Comparison of ENCODE assay signal across 8 cellular contexts in genomic region chr13:112968380-112968909, GRCh38. TPM values are rescaled to one million over a fixed set of nuclear protein-coding genes. Genes with fewer than 3 reads are reported as not detected.
A peak's percentile ranks its signal among the peaks of the same experiment; 100 is the strongest.
DNase-seq lines count a peak whose midpoint lies in the region; ATAC-seq and TF ChIP-seq lines count a peak whose summit lies in the region.

No MANE protein-coding gene starts in this region.

- H3K9ac ChIP-seq in trophoblast cell (ENCODE audit: low read length): no peak overlapping the region

- H3K9me3 Mint-ChIP-seq in Calu3 (ENCODE audit: low read depth, unreplicated experiment): peaks cover 3% of the 10 kb centered on the region
- H3K9me3 Mint-ChIP-seq in activated CD8-positive, alpha-beta T cell treated with anti-CD3 and anti-CD28 coated beads, Interleukin-2, amount 10 ng/mL, durations not matched to agents 7 days and 5 days (ENCODE audit: insufficient read depth): no peaks in the 10 kb centered on the region

- POLR2A ChIA-PET in activated CD8-positive, alpha-beta T cell treated with anti-CD3 and anti-CD28 coated beads, Interleukin-2, amount 10 ng/mL, durations not matched to agents 7 days and 5 days (lab: Charles Lee): no interaction called here

- H2BK5ac ChIP-seq in trophoblast cell (ENCODE audit: low read depth, low read length, poor library complexity): no peak overlapping the region

- no peaks in the 10 kb centered on the region for H3K79me1 ChIP-seq in trophoblast cell (ENCODE audit: low read length)

- H3K4me3 Mint-ChIP-seq in Calu3 (ENCODE audit: low read depth, unreplicated experiment): peak overlapping the region; percentile 62
- H3K4me3 Mint-ChIP-seq in activated CD8-positive, alpha-beta T cell treated with anti-CD3 and anti-CD28 coated beads, Interleukin-2, amount 10 ng/mL, durations not matched to agents 7 days and 5 days: peak overlapping the region; percentile 56

- H2AFZ ChIP-seq in trophoblast cell (ENCODE audit: insufficient read depth, low read length, poor library complexity): peak overlapping the region; percentile 19

- no peak overlapping the region for H3K27ac Mint-ChIP-seq in Calu3 (ENCODE audit: unreplicated experiment)
- H3K27ac Mint-ChIP-seq in activated CD8-positive, alpha-beta T cell treated with anti-CD3 and anti-CD28 coated beads, Interleukin-2, amount 10 ng/mL, durations not matched to agents 7 days and 5 days: no peak overlapping the region

- DNase-seq in Calu3 (peak; percentile 16), NCI-H1105 treated with DMSO at 0.1 percent for 48 hours (lab: John Stamatoyannopoulos, UW) (peak; percentile 89), glomerular visceral epithelial cell (ENCODE audit: extremely low spot score) (peak; percentile 29), trophoblast cell (no peak)
- peak; percentile 42 for DNase-seq in activated CD8-positive, alpha-beta T cell treated with anti-CD3 and anti-CD28 coated beads, Interleukin-2, amount 10 ng/mL, durations not matched to agents 7 days and 5 days

- no peaks in the 10 kb centered on the region for H3K79me2 ChIP-seq in trophoblast cell (ENCODE audit: control insufficient read depth, insufficient read depth, low read length, poor library complexity)

- WGBS in trophoblast cell (ENCODE audit: extremely low coverage, insufficient coverage, insufficient read length): no CpG with 5 or more reads among the region's 52 CpGs

- peak; percentile 59 for ATAC-seq in activated CD8-positive, alpha-beta T cell treated with anti-CD3 and anti-CD28 coated beads, Interleukin-2, amount 10 ng/mL, durations not matched to agents 7 days and 5 days
- no peak for ATAC-seq in HG03439 (IDR thresholded peaks at IDR 0.05; ENCODE audit: unreplicated experiment)
- no peak for ATAC-seq in HG03521 (IDR thresholded peaks at IDR 0.05; ENCODE audit: unreplicated experiment)
- ATAC-seq in HG03108 (IDR thresholded peaks at IDR 0.05; ENCODE audit: unreplicated experiment): no peak

- no peak for TF ChIP-seq CTCF in Calu3 (IDR thresholded peaks at IDR 0.05; ENCODE audit: unreplicated experiment)

- H3K9me3 ChIP-seq in trophoblast cell (ENCODE audit: insufficient read depth, low read depth, low read length): peaks cover 12% of the 10 kb centered on the region

- H4K8ac ChIP-seq in trophoblast cell (ENCODE audit: low read depth, low read length): peak overlapping the region; percentile 74

- H4K91ac ChIP-seq in trophoblast cell (ENCODE audit: low read depth, low read length): no peak overlapping the region

- no TSS peak for BruUV-seq in Calu3 (replicated peaks; lab: Mats Ljungman, UMichigan)

- H3K27me3 ChIP-seq in trophoblast cell (ENCODE audit: insufficient read depth, low read length): peaks cover 19% of the 10 kb centered on the region

- H3K27me3 Mint-ChIP-seq in Calu3 (ENCODE audit: unreplicated experiment): no peaks in the 10 kb centered on the region
- H3K27me3 Mint-ChIP-seq in activated CD8-positive, alpha-beta T cell treated with anti-CD3 and anti-CD28 coated beads, Interleukin-2, amount 10 ng/mL, durations not matched to agents 7 days and 5 days (ENCODE audit: low read depth): peaks cover 29% of the 10 kb centered on the region

- H3K4me3 ChIP-seq in trophoblast cell (ENCODE audit: low read depth, low read length): peak overlapping the region; percentile 66

- no peak overlapping the region for H3K4ac ChIP-seq in trophoblast cell (ENCODE audit: low read depth, low read length)

- H3K27ac ChIP-seq in trophoblast cell (ENCODE audit: low read depth, low read length): no peak overlapping the region

- H3K4me1 Mint-ChIP-seq in Calu3 (ENCODE audit: low read depth, unreplicated experiment): no peaks in the 10 kb centered on the region
- peaks cover 9% of the 10 kb centered on the region for H3K4me1 Mint-ChIP-seq in activated CD8-positive, alpha-beta T cell treated with anti-CD3 and anti-CD28 coated beads, Interleukin-2, amount 10 ng/mL, durations not matched to agents 7 days and 5 days (ENCODE audit: low read depth)

- H3K4me1 ChIP-seq in trophoblast cell (ENCODE audit: control insufficient read depth in 1 of 2, insufficient read depth in 2 of 2, low read length in 2 of 2): peaks cover 4 to 8% of the 10 kb centered on the region in 2 experiments

- no peak overlapping the region for H3K23ac ChIP-seq in trophoblast cell (ENCODE audit: low read length)

- no peak overlapping the region for H3K18ac ChIP-seq in trophoblast cell (ENCODE audit: low read length)

- no peak overlapping the region for H2AK5ac ChIP-seq in trophoblast cell (ENCODE audit: low read length)

- CTCF ChIA-PET in Calu3 (lab: Charles Lee): no interaction called here
- CTCF ChIA-PET in activated CD8-positive, alpha-beta T cell treated with anti-CD3 and anti-CD28 coated beads, Interleukin-2, amount 10 ng/mL, durations not matched to agents 7 days and 5 days (lab: Charles Lee): interaction anchor here (0.9 to 4.0 kb wide), 3 partner anchors 13 to 425 kb away, joined by 3 to 15 read pairs (median 3); no protein-coding TSS in a partner anchor

- no peak overlapping the region for H4K12ac ChIP-seq in trophoblast cell (ENCODE audit: low read depth, low read length)

- no peak overlapping the region for H2BK12ac ChIP-seq in trophoblast cell (ENCODE audit: low read length)

- intact Hi-C loops in Calu3 (cut with micrococcal nuclease; ENCODE audit: unreplicated experiment): no loop called here

- no peaks in the 10 kb centered on the region for H3K36me3 ChIP-seq in trophoblast cell (ENCODE audit: control insufficient read depth in 1 of 2, insufficient read depth in 2 of 2, low read length in 2 of 2)

- H3K4me2 ChIP-seq in trophoblast cell (ENCODE audit: low read length): peak overlapping the region; percentile 92

- H3K36me3 Mint-ChIP-seq in Calu3 (ENCODE audit: insufficient read depth, unreplicated experiment): no peaks in the 10 kb centered on the region
- H3K36me3 Mint-ChIP-seq in activated CD8-positive, alpha-beta T cell treated with anti-CD3 and anti-CD28 coated beads, Interleukin-2, amount 10 ng/mL, durations not matched to agents 7 days and 5 days (ENCODE audit: low read depth): no peaks in the 10 kb centered on the region

- H3K14ac ChIP-seq in trophoblast cell (ENCODE audit: low read length): no peak overlapping the region

- no peak overlapping the region for H2BK120ac ChIP-seq in trophoblast cell (ENCODE audit: insufficient read depth, low read length, poor library complexity)

RNA-seq across cellular contexts. Expression of gene MCF2L, which starts 0.6 kb away (rescaled TPM):
- 12.9 and 14.2 TPM in 2 replicates for total RNA-seq in Calu3 (2022)
- total RNA-seq in activated CD8-positive, alpha-beta T cell treated with anti-CD3 and anti-CD28 coated beads, Interleukin-2, amount 10 ng/mL, durations not matched to agents 7 days and 5 days: 1 to 10 TPM in 1 of 2 experiments, under 1 TPM in 1; 0.76 to 1.0 TPM
- polyA plus RNA-seq in trophoblast cell (2013): 0.68 and 0.77 TPM in 2 replicates

Comparison
In these comparisons a context has a peak if more than half of its experiments do, and no peak if none do; other contexts are left out.
1. DNase-seq: peak in Calu3 (single experiment), NCI-H1105 treated with DMSO at 0.1 percent for 48 hours (single experiment), activated CD8-positive, alpha-beta T cell treated with anti-CD3 and anti-CD28 coated beads, Interleukin-2, amount 10 ng/mL, durations not matched to agents 7 days and 5 days (single experiment) and glomerular visceral epithelial cell (single experiment); none in trophoblast cell (0 of 2).